In genomic region chr1:167862432-167863076, GRCh38 we compare ENCODE assay signal across 22 cellular contexts. TPM values are rescaled to one million over a fixed set of nuclear protein-coding genes. Genes with fewer than 3 reads are reported as not detected.
DNase-seq lines count a peak whose midpoint lies in the region; ATAC-seq, FAIRE-seq and TF ChIP-seq lines count a peak whose summit lies in the region.
"Had no signal": no experiment of that assay in that cellular context is flagged by ENCODE, and none has a peak within 500 bp of the region (broad histone marks: within the 10 kb centered on the region; RNA-seq: fewer than 3 reads in every experiment).

No MANE protein-coding gene starts in this region.

- H3K4me3 Mint-ChIP-seq in Caco-2 (ENCODE audit: unreplicated experiment) (peak overlapping the region; percentile 49), chondrocyte (ENCODE audit: unreplicated experiment) (no peak overlapping the region)
- H3K4me3 Mint-ChIP-seq: T-helper 1 cell treated with Interleukin-12 subunit alpha and Interleukin-12 subunit beta and Interleukin-4 antibody, amounts not matched to agents 30 μg/mL and 1 μg/mL, for 36 hours had no signal

- H3K27ac Mint-ChIP-seq in Caco-2 (ENCODE audit: unreplicated experiment) (peak overlapping the region; percentile 23), chondrocyte (ENCODE audit: unreplicated experiment) (no peak overlapping the region)
- H3K27ac Mint-ChIP-seq: T-helper 1 cell treated with Interleukin-12 subunit alpha and Interleukin-12 subunit beta and Interleukin-4 antibody, amounts not matched to agents 30 μg/mL and 1 μg/mL, for 36 hours had no signal

- H3K9me3 Mint-ChIP-seq in Caco-2 (ENCODE audit: unreplicated experiment) (peaks cover 12% of the 10 kb centered on the region), chondrocyte (ENCODE audit: low read depth) (no peaks in the 10 kb centered on the region)
- H3K9me3 Mint-ChIP-seq: T-helper 1 cell treated with Interleukin-12 subunit alpha and Interleukin-12 subunit beta and Interleukin-4 antibody, amounts not matched to agents 30 μg/mL and 1 μg/mL, for 36 hours had no signal

- H3K4me3 ChIP-seq in Caco-2 (ENCODE audit: low read depth, low read length) = no peak overlapping the region
- H3K4me3 ChIP-seq: right lobe of liver had no signal

- BruUV-seq in Caco-2 (replicated peaks; lab: Mats Ljungman, UMichigan) = no TSS peak

- no peak for FAIRE-seq in frontal cortex (lab: Jason Lieb, UNC)
- FAIRE-seq: GM18507 had no signal

- intact Hi-C loops in Caco-2 (cut with micrococcal nuclease; ENCODE audit: unreplicated experiment) = no loop called here

- POLR2A ChIA-PET in Caco-2 (lab: Charles Lee) = interaction anchor here (0.7 kb wide), 1 partner anchor 218 kb away, joined by 4 read pairs; no protein-coding TSS in a partner anchor

- CTCF ChIA-PET in Caco-2 (lab: Charles Lee) = no interaction called here

- no peak for ATAC-seq in HG03571 (IDR thresholded peaks at IDR 0.05; ENCODE audit: unreplicated experiment)

- no peaks in the 10 kb centered on the region for H3K36me3 ChIP-seq in Caco-2 (ENCODE audit: control insufficient read depth, insufficient read depth, low read length)
- H3K36me3 ChIP-seq: right lobe of liver had no signal

- TF ChIP-seq CTCF in Caco-2 (IDR thresholded peaks at IDR 0.05; ENCODE audit: insufficient read depth in 1 of 2, low read depth in 1 of 2, low read length in 1 of 2, severe bottlenecking in 1 of 2, unreplicated experiment in 1 of 2) (no peak), chondrocyte (IDR thresholded peaks at IDR 0.05) (no peak)

- no peaks in the 10 kb centered on the region for H3K9me3 ChIP-seq in Caco-2
- H3K9me3 ChIP-seq: right lobe of liver had no signal

- peaks cover 7% of the 10 kb centered on the region for H3K36me3 Mint-ChIP-seq in Caco-2 (ENCODE audit: insufficient read depth, unreplicated experiment)
- no peaks in the 10 kb centered on the region for H3K36me3 Mint-ChIP-seq in chondrocyte (ENCODE audit: low read depth)

- H3K27me3 ChIP-seq in Caco-2 (replicated peaks; ENCODE audit: control insufficient read depth, insufficient read depth, low read length) = no peaks in the 10 kb centered on the region
- H3K27me3 ChIP-seq: right lobe of liver had no signal

- no peak for DNase-seq in Caco-2
- peak; percentile 74 for DNase-seq in HT1080 (ENCODE audit: low read depth)
- peak; percentile 69 for DNase-seq in dermis blood vessel endothelial cell
- peak; percentile 53 for DNase-seq in kidney tubule cell (ENCODE audit: low spot score)
- no peak for DNase-seq in RPMI8226
- no peak for DNase-seq in chondrocyte (ENCODE audit: low spot score)
- no peak for DNase-seq in frontal cortex (ENCODE audit: low spot score in 2 of 2)
- DNase-seq: activated CD4-positive, CD25-positive, alpha-beta regulatory T cell; activated effector memory CD4-positive, alpha-beta T cell treated with Interleukin-2 at 50 U/mL for 16 hours; cortex of kidney; DMS 273 treated with DMSO at 0.1 percent for 48 hours; hippocampal formation; Karpas-422; NCI-H1417; NCI-H2171; nucleus accumbens; right lobe of liver had no signal

- H3K4me1 Mint-ChIP-seq in Caco-2 (ENCODE audit: low read depth, unreplicated experiment) = peaks cover 25% of the 10 kb centered on the region
- no peaks in the 10 kb centered on the region for H3K4me1 Mint-ChIP-seq in chondrocyte (ENCODE audit: low read depth)

- H3K4me1 ChIP-seq in Caco-2 = peaks cover 10% of the 10 kb centered on the region
- H3K4me1 ChIP-seq: right lobe of liver had no signal

- H3K27me3 Mint-ChIP-seq in Caco-2 (ENCODE audit: insufficient read depth, unreplicated experiment) (no peaks in the 10 kb centered on the region), chondrocyte (ENCODE audit: low read depth) (no peaks in the 10 kb centered on the region)

RNA-seq across cellular contexts. Expression of gene ADCY10, which starts 51.4 kb away (rescaled TPM):
- total RNA-seq in Caco-2 (2022) = 1.3 and 1.7 TPM in 2 replicates
- total RNA-seq in HT1080 (2014; rRNA removed; shearing (Covaris generic)) = not detected in 2 replicates
- polyA plus RNA-seq in HT1080 (2015; cell fraction: cytosol; rRNA removed) = not detected in 2 replicates
- not detected in 2 replicates for polyA plus RNA-seq in HT1080 (2015; cell fraction: nucleus; rRNA removed)
- total RNA-seq in dermis blood vessel endothelial cell = under 0.01 TPM in 1 of 2 replicates, not detected in the other
- total RNA-seq in chondrocyte = 0.07 to 0.51 TPM (median 0.10 TPM) in 3 replicates
- total RNA-seq in frontal cortex = 0.41 TPM
- total RNA-seq: epithelial cell of proximal tubule, mononuclear cell had no signal

Comparison
In these comparisons a context has a peak if more than half of its experiments do, and no peak if none do; other contexts are left out.
1. DNase-seq: peak in HT1080 (single experiment), dermis blood vessel endothelial cell (single experiment) and kidney tubule cell (single experiment); none in Caco-2 (0 of 2), RPMI8226 (single experiment), chondrocyte (single experiment) and frontal cortex (0 of 2).